ENCODE assay signal across 1 cellular context in genomic region chr2:97995734-97996624, GRCh38.
TF ChIP-seq lines count a peak whose summit lies in the region.

Gene TMEM131 (minus strand): TSS chr2:97995948. CDS start chr2:97995662, 286 bp downstream.

TF ChIP-seq in H1, 55 proteins besides CTCF, POLR2A, EP300 and RAD21:
- TF ChIP-seq POLR2AphosphoS5 (IDR thresholded peaks at IDR 0.05; ENCODE audit: low read depth, low read length) (peak; percentile 78; the same call in 1 of the 2 replicates), USF2 (IDR thresholded peaks at IDR 0.05; ENCODE audit: low read length) (peak; percentile 92), ZNF274 (IDR thresholded peaks at IDR 0.05; ENCODE audit: borderline replicate concordance, extremely low read depth, low read length) (no peak), CREB1 (IDR thresholded peaks at IDR 0.05) (peak; percentile 88), ASH2L (IDR thresholded peaks at IDR 0.05; ENCODE audit: low read length) (peak; percentile 41), CTBP2 (IDR thresholded peaks at IDR 0.05; ENCODE audit: borderline replicate concordance, insufficient read depth, insufficient read length, low read length) (no peak), SP2 (IDR thresholded peaks at IDR 0.05; ENCODE audit: low read length) (no peak), HDAC2 (IDR thresholded peaks at IDR 0.05; ENCODE audit: borderline replicate concordance in 1 of 2, low read depth in 2 of 2, low read length in 2 of 2) (0 out of 4 replicates have a peak, but pooled peaks of 1 of the 2 experiments have one; percentile 50), SP1 (IDR thresholded peaks at IDR 0.05; ENCODE audit: low read depth, low read length) (peak; percentile 76; the same call in 1 of the 2 replicates), KDM5A (IDR thresholded peaks at IDR 0.05; ENCODE audit: low read length) (peak; percentile 81), SIRT6 (IDR thresholded peaks at IDR 0.05; ENCODE audit: low read length) (no peak), GTF2F1 (IDR thresholded peaks at IDR 0.05; ENCODE audit: borderline replicate concordance, low read depth, low read length) (no peak), SP4 (IDR thresholded peaks at IDR 0.05; ENCODE audit: low read length) (peak; percentile 70; the same call in 1 of the 2 replicates), EZH2 (IDR thresholded peaks at IDR 0.05; ENCODE audit: low read depth, low read length, severe bottlenecking) (no peak), SRF (IDR thresholded peaks at IDR 0.05; ENCODE audit: low read depth, low read length) (no peak), MAX (IDR thresholded peaks at IDR 0.05) (peak; percentile 92), GABPA (IDR thresholded peaks at IDR 0.05; ENCODE audit: borderline replicate concordance, insufficient read depth, low read length) (no peak), FOSL1 (IDR thresholded peaks at IDR 0.05; ENCODE audit: insufficient read depth, low read depth, low read length) (no peak), TAF7 (optimal IDR thresholded peaks at IDR 0.05; ENCODE audit: borderline replicate concordance, low read depth, low read length) (peak; percentile 59), SAP30 (IDR thresholded peaks at IDR 0.05; ENCODE audit: insufficient read depth, insufficient replicate concordance, low read length) (no peak), RFX5 (IDR thresholded peaks at IDR 0.05; ENCODE audit: borderline replicate concordance, low read depth, low read length) (no peak), EGR1 (IDR thresholded peaks at IDR 0.05; ENCODE audit: borderline replicate concordance, low read depth, low read length) (peak; percentile 97), CBX5 (IDR thresholded peaks at IDR 0.05; ENCODE audit: low read depth, low read length) (no peak), CHD2 (IDR thresholded peaks at IDR 0.05; ENCODE audit: low read length) (0 out of 2 replicates have a peak, but pooled peaks have one; percentile 19), BRCA1 (IDR thresholded peaks at IDR 0.05; ENCODE audit: low read depth, low read length) (no peak), PHF8 (conservative IDR thresholded peaks at IDR 0.05; ENCODE audit: low read depth, low read length) (peak; percentile 76), SIX5 (IDR thresholded peaks at IDR 0.05; ENCODE audit: low read depth, low read length) (peak; percentile 39; the same call in 1 of the 2 replicates), KDM4A (IDR thresholded peaks at IDR 0.05; ENCODE audit: low read depth, low read length, severe bottlenecking) (peak; percentile 86), CBX8 (IDR thresholded peaks at IDR 0.05; ENCODE audit: borderline replicate concordance, low read depth, low read length) (no peak), TEAD4 (IDR thresholded peaks at IDR 0.05; ENCODE audit: low read depth, low read length) (no peak), TBP (IDR thresholded peaks at IDR 0.05; ENCODE audit: low read depth, low read length) (peak; percentile 54), JUND (IDR thresholded peaks at IDR 0.05; ENCODE audit: low read length) (no peak), POU5F1 (IDR thresholded peaks at IDR 0.05; ENCODE audit: low read depth, low read length) (no peak), SUZ12 (IDR thresholded peaks at IDR 0.05; ENCODE audit: low read length) (no peak; the same call in 1 of the 2 replicates), JUN (IDR thresholded peaks at IDR 0.05; ENCODE audit: low read depth, low read length) (no peak), KDM1A (IDR thresholded peaks at IDR 0.05; ENCODE audit: borderline replicate concordance, low read length) (no peak), RXRA (IDR thresholded peaks at IDR 0.05; ENCODE audit: insufficient read depth, low read depth, low read length) (no peak), CEBPB (IDR thresholded peaks at IDR 0.05; ENCODE audit: low read depth, low read length) (no peak), SIN3A (conservative IDR thresholded peaks at IDR 0.05 in 1 of 2, IDR thresholded peaks at IDR 0.05 in 1 of 2; ENCODE audit: low read depth in 1 of 2, low read length in 2 of 2) (peak in 1 of 2 experiments; percentile 24; a peak in 1 of 4 replicates), HDAC6 (IDR thresholded peaks at IDR 0.05; ENCODE audit: low read depth, low read length) (no peak), RBBP5 (IDR thresholded peaks at IDR 0.05; ENCODE audit: borderline replicate concordance, low read depth, low read length) (peak; percentile 94; the same call in 1 of the 2 replicates), YY1 (IDR thresholded peaks at IDR 0.05; ENCODE audit: low read depth, low read length) (peak; percentile 98), NRF1 (IDR thresholded peaks at IDR 0.05; ENCODE audit: low read depth, low read length) (peak; percentile 51), CHD1 (IDR thresholded peaks at IDR 0.05; ENCODE audit: low read depth, low read length) (no peak), RNF2 (IDR thresholded peaks at IDR 0.05; ENCODE audit: borderline replicate concordance, low read depth, low read length, missing control alignments, poor library complexity, severe bottlenecking) (no peak), TCF12 (IDR thresholded peaks at IDR 0.05; ENCODE audit: low read depth, low read length) (no peak), NANOG (IDR thresholded peaks at IDR 0.05; ENCODE audit: insufficient read depth, low read depth, low read length, poor library complexity, severe bottlenecking) (no peak), BCL11A (IDR thresholded peaks at IDR 0.05; ENCODE audit: low read depth in 2 of 2, low read length in 2 of 2) (no peak), MAFK (IDR thresholded peaks at IDR 0.05; ENCODE audit: low read depth, low read length) (no peak), TAF1 (IDR thresholded peaks at IDR 0.05; ENCODE audit: low read depth, low read length) (peak; percentile 59), BACH1 (IDR thresholded peaks at IDR 0.05; ENCODE audit: low read length) (peak; percentile 71)
- TF ChIP-seq, protein P1, sequence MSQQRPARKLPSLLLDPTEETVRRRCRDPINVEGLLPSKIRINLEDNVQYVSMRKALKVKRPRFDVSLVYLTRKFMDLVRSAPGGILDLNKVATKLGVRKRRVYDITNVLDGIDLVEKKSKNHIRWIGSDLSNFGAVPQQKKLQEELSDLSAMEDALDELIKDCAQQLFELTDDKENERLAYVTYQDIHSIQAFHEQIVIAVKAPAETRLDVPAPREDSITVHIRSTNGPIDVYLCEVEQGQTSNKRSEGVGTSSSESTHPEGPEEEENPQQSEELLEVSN (IDR thresholded peaks at IDR 0.05) = peak; percentile 60
- TF ChIP-seq, protein P2, sequence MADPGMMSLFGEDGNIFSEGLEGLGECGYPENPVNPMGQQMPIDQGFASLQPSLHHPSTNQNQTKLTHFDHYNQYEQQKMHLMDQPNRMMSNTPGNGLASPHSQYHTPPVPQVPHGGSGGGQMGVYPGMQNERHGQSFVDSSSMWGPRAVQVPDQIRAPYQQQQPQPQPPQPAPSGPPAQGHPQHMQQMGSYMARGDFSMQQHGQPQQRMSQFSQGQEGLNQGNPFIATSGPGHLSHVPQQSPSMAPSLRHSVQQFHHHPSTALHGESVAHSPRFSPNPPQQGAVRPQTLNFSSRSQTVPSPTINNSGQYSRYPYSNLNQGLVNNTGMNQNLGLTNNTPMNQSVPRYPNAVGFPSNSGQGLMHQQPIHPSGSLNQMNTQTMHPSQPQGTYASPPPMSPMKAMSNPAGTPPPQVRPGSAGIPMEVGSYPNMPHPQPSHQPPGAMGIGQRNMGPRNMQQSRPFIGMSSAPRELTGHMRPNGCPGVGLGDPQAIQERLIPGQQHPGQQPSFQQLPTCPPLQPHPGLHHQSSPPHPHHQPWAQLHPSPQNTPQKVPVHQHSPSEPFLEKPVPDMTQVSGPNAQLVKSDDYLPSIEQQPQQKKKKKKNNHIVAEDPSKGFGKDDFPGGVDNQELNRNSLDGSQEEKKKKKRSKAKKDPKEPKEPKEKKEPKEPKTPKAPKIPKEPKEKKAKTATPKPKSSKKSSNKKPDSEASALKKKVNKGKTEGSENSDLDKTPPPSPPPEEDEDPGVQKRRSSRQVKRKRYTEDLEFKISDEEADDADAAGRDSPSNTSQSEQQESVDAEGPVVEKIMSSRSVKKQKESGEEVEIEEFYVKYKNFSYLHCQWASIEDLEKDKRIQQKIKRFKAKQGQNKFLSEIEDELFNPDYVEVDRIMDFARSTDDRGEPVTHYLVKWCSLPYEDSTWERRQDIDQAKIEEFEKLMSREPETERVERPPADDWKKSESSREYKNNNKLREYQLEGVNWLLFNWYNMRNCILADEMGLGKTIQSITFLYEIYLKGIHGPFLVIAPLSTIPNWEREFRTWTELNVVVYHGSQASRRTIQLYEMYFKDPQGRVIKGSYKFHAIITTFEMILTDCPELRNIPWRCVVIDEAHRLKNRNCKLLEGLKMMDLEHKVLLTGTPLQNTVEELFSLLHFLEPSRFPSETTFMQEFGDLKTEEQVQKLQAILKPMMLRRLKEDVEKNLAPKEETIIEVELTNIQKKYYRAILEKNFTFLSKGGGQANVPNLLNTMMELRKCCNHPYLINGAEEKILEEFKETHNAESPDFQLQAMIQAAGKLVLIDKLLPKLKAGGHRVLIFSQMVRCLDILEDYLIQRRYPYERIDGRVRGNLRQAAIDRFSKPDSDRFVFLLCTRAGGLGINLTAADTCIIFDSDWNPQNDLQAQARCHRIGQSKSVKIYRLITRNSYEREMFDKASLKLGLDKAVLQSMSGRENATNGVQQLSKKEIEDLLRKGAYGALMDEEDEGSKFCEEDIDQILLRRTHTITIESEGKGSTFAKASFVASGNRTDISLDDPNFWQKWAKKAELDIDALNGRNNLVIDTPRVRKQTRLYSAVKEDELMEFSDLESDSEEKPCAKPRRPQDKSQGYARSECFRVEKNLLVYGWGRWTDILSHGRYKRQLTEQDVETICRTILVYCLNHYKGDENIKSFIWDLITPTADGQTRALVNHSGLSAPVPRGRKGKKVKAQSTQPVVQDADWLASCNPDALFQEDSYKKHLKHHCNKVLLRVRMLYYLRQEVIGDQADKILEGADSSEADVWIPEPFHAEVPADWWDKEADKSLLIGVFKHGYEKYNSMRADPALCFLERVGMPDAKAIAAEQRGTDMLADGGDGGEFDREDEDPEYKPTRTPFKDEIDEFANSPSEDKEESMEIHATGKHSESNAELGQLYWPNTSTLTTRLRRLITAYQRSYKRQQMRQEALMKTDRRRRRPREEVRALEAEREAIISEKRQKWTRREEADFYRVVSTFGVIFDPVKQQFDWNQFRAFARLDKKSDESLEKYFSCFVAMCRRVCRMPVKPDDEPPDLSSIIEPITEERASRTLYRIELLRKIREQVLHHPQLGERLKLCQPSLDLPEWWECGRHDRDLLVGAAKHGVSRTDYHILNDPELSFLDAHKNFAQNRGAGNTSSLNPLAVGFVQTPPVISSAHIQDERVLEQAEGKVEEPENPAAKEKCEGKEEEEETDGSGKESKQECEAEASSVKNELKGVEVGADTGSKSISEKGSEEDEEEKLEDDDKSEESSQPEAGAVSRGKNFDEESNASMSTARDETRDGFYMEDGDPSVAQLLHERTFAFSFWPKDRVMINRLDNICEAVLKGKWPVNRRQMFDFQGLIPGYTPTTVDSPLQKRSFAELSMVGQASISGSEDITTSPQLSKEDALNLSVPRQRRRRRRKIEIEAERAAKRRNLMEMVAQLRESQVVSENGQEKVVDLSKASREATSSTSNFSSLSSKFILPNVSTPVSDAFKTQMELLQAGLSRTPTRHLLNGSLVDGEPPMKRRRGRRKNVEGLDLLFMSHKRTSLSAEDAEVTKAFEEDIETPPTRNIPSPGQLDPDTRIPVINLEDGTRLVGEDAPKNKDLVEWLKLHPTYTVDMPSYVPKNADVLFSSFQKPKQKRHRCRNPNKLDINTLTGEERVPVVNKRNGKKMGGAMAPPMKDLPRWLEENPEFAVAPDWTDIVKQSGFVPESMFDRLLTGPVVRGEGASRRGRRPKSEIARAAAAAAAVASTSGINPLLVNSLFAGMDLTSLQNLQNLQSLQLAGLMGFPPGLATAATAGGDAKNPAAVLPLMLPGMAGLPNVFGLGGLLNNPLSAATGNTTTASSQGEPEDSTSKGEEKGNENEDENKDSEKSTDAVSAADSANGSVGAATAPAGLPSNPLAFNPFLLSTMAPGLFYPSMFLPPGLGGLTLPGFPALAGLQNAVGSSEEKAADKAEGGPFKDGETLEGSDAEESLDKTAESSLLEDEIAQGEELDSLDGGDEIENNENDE (IDR thresholded peaks at IDR 0.05; ENCODE audit: insufficient replicate concordance, low read length) = no peak
- TF ChIP-seq, protein P3, sequence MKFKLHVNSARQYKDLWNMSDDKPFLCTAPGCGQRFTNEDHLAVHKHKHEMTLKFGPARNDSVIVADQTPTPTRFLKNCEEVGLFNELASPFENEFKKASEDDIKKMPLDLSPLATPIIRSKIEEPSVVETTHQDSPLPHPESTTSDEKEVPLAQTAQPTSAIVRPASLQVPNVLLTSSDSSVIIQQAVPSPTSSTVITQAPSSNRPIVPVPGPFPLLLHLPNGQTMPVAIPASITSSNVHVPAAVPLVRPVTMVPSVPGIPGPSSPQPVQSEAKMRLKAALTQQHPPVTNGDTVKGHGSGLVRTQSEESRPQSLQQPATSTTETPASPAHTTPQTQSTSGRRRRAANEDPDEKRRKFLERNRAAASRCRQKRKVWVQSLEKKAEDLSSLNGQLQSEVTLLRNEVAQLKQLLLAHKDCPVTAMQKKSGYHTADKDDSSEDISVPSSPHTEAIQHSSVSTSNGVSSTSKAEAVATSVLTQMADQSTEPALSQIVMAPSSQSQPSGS (IDR thresholded peaks at IDR 0.05; ENCODE audit: low read length) = no peak
- TF ChIP-seq, protein P4, sequence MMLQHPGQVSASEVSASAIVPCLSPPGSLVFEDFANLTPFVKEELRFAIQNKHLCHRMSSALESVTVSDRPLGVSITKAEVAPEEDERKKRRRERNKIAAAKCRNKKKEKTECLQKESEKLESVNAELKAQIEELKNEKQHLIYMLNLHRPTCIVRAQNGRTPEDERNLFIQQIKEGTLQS (IDR thresholded peaks at IDR 0.05; ENCODE audit: insufficient read depth, low read depth, low read length) = peak; percentile 87
